Comparison of ENCODE assay signal across 8 cellular contexts in the genomic region with DNA sequence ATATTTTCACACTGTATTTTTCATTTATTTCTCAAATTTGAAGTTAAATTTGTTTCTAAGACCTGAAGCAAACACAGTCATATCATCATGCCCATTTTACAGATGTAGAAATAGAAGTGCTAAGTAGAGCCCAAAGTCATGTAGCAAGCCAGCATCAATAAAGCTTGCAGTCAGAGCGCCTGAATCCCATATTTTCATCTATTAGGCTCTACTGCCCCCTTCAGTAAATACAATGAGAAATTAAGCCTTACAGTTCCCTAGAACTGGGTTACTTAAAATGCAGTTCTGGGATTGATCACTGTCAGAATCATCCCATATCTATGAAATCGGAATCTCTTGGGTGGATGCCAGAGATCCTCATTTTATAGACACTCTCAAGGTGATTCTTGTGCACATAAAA.
A peak's percentile ranks its signal among the peaks of the same experiment; 100 is the strongest.
DNase-seq lines count a peak whose midpoint lies in the region; ATAC-seq, FAIRE-seq and TF ChIP-seq lines count a peak whose summit lies in the region.

No MANE protein-coding gene starts in this region.

- H2BK120ac ChIP-seq in IMR-90 (ENCODE audit: low read depth, low read length), result no peak overlapping the region

- no peak overlapping the region for H3K18ac ChIP-seq in IMR-90 (ENCODE audit: low read depth, low read length)

- no peaks in the 10 kb centered on the region for H4K20me1 ChIP-seq in IMR-90 (ENCODE audit: insufficient read depth, low read length)
- H4K20me1 ChIP-seq in smooth muscle cell (ENCODE audit: low read depth), result no peaks in the 10 kb centered on the region

- TF ChIP-seq POLR2A in IMR-90 (IDR thresholded peaks at IDR 0.05; ENCODE audit: low read depth, low read length), result no peak

- no peak overlapping the region for H2AK9ac ChIP-seq in IMR-90 (replicated peaks; ENCODE audit: low read depth, low read length, poor library complexity)

- H2AK5ac ChIP-seq in IMR-90 (ENCODE audit: low read depth, low read length), result no peak overlapping the region

- no peak overlapping the region for H2BK5ac ChIP-seq in IMR-90 (ENCODE audit: low read depth, low read length, poor library complexity, severe bottlenecking)

- no peaks in the 10 kb centered on the region for H3K79me2 ChIP-seq in smooth muscle cell (ENCODE audit: low read depth)

- H4K5ac ChIP-seq in IMR-90 (ENCODE audit: low read depth, low read length), result no peak overlapping the region; the same call in 1 of the 2 replicates

- H3K4me1 ChIP-seq in IMR-90 (ENCODE audit: control insufficient read depth, insufficient read depth, low read length), result no peaks in the 10 kb centered on the region
- peaks cover 24% of the 10 kb centered on the region for H3K4me1 ChIP-seq in smooth muscle cell (ENCODE audit: low read depth)

- peak; percentile 49 for FAIRE-seq in RCC 7860 (lab: Jason Lieb, UNC)

- H3F3A ChIP-seq in smooth muscle cell (ENCODE audit: low read depth), result no peaks in the 10 kb centered on the region

- H2BK15ac ChIP-seq in IMR-90 (ENCODE audit: low read depth, low read length), result no peak overlapping the region

- no peaks in the 10 kb centered on the region for H3K79me1 ChIP-seq in IMR-90 (ENCODE audit: low read depth in 1 of 2, low read length in 2 of 2)

- no CpG with 5 or more reads among the region's 2 CpGs for WGBS in IMR-90 (ENCODE audit: extremely low coverage in 2 of 2, insufficient read length in 1 of 2), 2 experiments
- 46% methylated on average over 2 of the region's 2 CpGs for WGBS in smooth muscle cell (ENCODE audit: low lambda C conversion rate)

- POLR2A ChIA-PET in IMR-90 (lab: Charles Lee; ENCODE audit: unreplicated experiment), result interaction anchor here (0.5 kb wide), 1 partner anchor 422 kb away, joined by 8 read pairs; no protein-coding TSS in a partner anchor

- H3K27ac ChIP-seq in IMR-90 (ENCODE audit: insufficient read depth, low read length) (no peak overlapping the region), smooth muscle cell (ENCODE audit: low read depth) (no peak overlapping the region)

- CTCF ChIA-PET in IMR-90 (lab: Yijun Ruan, JAX), result interaction anchor here (0.6 to 1.9 kb wide), 16 partner anchors 10 to 404 kb away, joined by 3 to 33 read pairs (median 4); no protein-coding TSS in a partner anchor

- no peak overlapping the region for H4K8ac ChIP-seq in IMR-90 (ENCODE audit: low read depth in 2 of 2, low read length in 2 of 2)

- H4K91ac ChIP-seq in IMR-90 (ENCODE audit: insufficient read depth, low read depth, low read length), result no peak overlapping the region

- intact Hi-C loops in IMR-90 (cut with micrococcal nuclease), result loop anchor here (1.0 to 5.0 kb wide), 7 partner anchors 99 to 588 kb away; partner anchors contain the start of gene TGIF1

- H3K4ac ChIP-seq in IMR-90 (ENCODE audit: low read depth, low read length), result no peak overlapping the region

- no peak overlapping the region for H2AFZ ChIP-seq in IMR-90 (replicated peaks; ENCODE audit: low read length, poor library complexity)
- no peak overlapping the region for H2AFZ ChIP-seq in smooth muscle cell (ENCODE audit: low read depth)

- in situ Hi-C loops in IMR-90 (cut with MboI; ENCODE audit: low sequenced_read_pairs), result loop anchor here (5.0 kb wide), 3 partner anchors 93 to 588 kb away; no protein-coding TSS in a partner anchor

- no peaks in the 10 kb centered on the region for H3K9me3 ChIP-seq in IMR-90 (ENCODE audit: control insufficient read depth, insufficient read depth, low read length)
- no peaks in the 10 kb centered on the region for H3K9me3 ChIP-seq in smooth muscle cell (replicated peaks; ENCODE audit: low read depth)

- H3K4me2 ChIP-seq in IMR-90 (ENCODE audit: low read depth, low read length), result no peak overlapping the region
- H3K4me2 ChIP-seq in smooth muscle cell, result no peak overlapping the region

- H3K9ac ChIP-seq in IMR-90 (ENCODE audit: low read depth, low read length), result no peak overlapping the region
- H3K9ac ChIP-seq in smooth muscle cell (ENCODE audit: low read depth), result no peak overlapping the region

- no peaks in the 10 kb centered on the region for H3K9me1 ChIP-seq in IMR-90 (ENCODE audit: insufficient read depth, low read length)

- dilution Hi-C loops in IMR-90 (cut with HindIII; ENCODE audit: low sequenced_read_pairs, unreplicated experiment), result no loop called here

- H3K23ac ChIP-seq in IMR-90 (ENCODE audit: low read depth, low read length), result no peak overlapping the region

- H3K27me3 ChIP-seq in IMR-90 (ENCODE audit: control insufficient read depth, insufficient read depth, low read length) (peaks cover 3% of the 10 kb centered on the region; the same call in 1 of the 2 replicates), smooth muscle cell (ENCODE audit: low read depth) (no peaks in the 10 kb centered on the region)

- H2BK20ac ChIP-seq in IMR-90 (ENCODE audit: low read depth, low read length), result no peak overlapping the region

- TF ChIP-seq CTCF in IMR-90 (conservative IDR thresholded peaks at IDR 0.05; ENCODE audit: low read depth, low read length) (peak; percentile 71), fibroblast of villous mesenchyme (IDR thresholded peaks at IDR 0.05; ENCODE audit: insufficient read depth, low read depth, low read length) (peak; percentile 56), smooth muscle cell (IDR thresholded peaks at IDR 0.05; ENCODE audit: borderline replicate concordance, insufficient read depth, poor library complexity, severe bottlenecking) (peak; percentile 44)

- peak; percentile 87 for ATAC-seq in IMR-90 (ENCODE audit: low read depth)
- no peak for ATAC-seq in GM21381 (IDR thresholded peaks at IDR 0.05; ENCODE audit: unreplicated experiment)

- no peak overlapping the region for H3K56ac ChIP-seq in IMR-90 (ENCODE audit: extremely low read depth, insufficient read depth, low read length)

- H3K36me3 ChIP-seq in IMR-90 (ENCODE audit: control insufficient read depth, insufficient read depth, low read length) (no peaks in the 10 kb centered on the region), smooth muscle cell (ENCODE audit: low read depth) (no peaks in the 10 kb centered on the region)

- DNase-seq in COR-L47 (lab: John Stamatoyannopoulos, UW) (peak; percentile 70), IMR-90 (peak; percentile 76), RCC 7860 (ENCODE audit: low spot score) (peak; percentile 46), fibroblast of villous mesenchyme (ENCODE audit: low read depth) (peak; percentile 68), smooth muscle cell (lab: John Stamatoyannopoulos, UW; ENCODE audit: unreplicated experiment) (no peak), NCI-H1048 (lab: John Stamatoyannopoulos, UW) (no peak), cortex of kidney (lab: John Stamatoyannopoulos, UW) (no peak)

- no peak overlapping the region for H3K14ac ChIP-seq in IMR-90 (replicated peaks; ENCODE audit: low read depth, low read length)

- TF ChIP-seq RAD21 in IMR-90 (IDR thresholded peaks at IDR 0.05; ENCODE audit: low read length), result peak; percentile 83

- no TSS peak for BruUV-seq in IMR-90 (replicated peaks; lab: Mats Ljungman, UMichigan)

- H3K4me3 ChIP-seq in IMR-90 (ENCODE audit: insufficient read depth, low read depth, low read length), result no peak overlapping the region
- no peak overlapping the region for H3K4me3 ChIP-seq in fibroblast of villous mesenchyme (ENCODE audit: low read depth, low read length)
- H3K4me3 ChIP-seq in smooth muscle cell, result no peak overlapping the region

TF ChIP-seq in IMR-90, 13 proteins besides CTCF, POLR2A, EP300 and RAD21:
- TF ChIP-seq CEBPB (IDR thresholded peaks at IDR 0.05; ENCODE audit: low read depth, low read length), result no peak
- peak; percentile 85 for TF ChIP-seq SMC3 (IDR thresholded peaks at IDR 0.05; ENCODE audit: low read depth, low read length)
- TF ChIP-seq RCOR1 (IDR thresholded peaks at IDR 0.05; ENCODE audit: insufficient replicate concordance, low read length), result no peak

Comparison
In these comparisons a context has a peak if more than half of its experiments do, and no peak if none do; other contexts are left out.
1. DNase-seq: peak in COR-L47 (single experiment), IMR-90 (single experiment), RCC 7860 (single experiment) and fibroblast of villous mesenchyme (single experiment); none in smooth muscle cell (single experiment), NCI-H1048 (single experiment) and cortex of kidney (single experiment).
2. Peak in every context shown above with its lines, with median percentiles within 50 percentile points of each other: CTCF ChIP-seq.